Comparison of ENCODE assay signal across 2 cellular contexts in the genomic region with DNA sequence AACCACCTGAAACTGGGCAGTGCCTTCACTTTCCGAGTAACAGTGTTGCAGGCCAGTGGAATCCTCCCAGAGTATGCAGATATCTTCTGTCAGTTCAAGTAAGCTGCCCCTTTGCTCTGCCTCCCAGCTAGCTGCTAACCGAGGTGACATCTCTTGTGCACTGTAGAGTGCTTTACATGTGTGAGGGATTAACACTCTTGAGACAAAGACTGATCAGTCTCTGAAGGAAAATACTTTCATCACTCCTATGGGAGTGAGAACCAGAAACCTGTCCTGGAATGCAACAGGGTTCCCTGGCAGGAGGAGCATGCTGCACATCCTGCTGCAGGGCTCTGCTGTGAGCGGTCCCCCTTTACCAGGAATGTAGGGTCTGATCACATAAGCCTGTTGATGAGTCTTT.
TF ChIP-seq lines count a peak whose summit lies in the region.

No MANE protein-coding gene starts in this region.

TF ChIP-seq in GM23338, 12 proteins besides CTCF, POLR2A, EP300 and RAD21 (continued from another document):
- TF ChIP-seq REST (IDR thresholded peaks at IDR 0.05; ENCODE audit: unreplicated experiment) (no peak), POLR2AphosphoS5 (IDR thresholded peaks at IDR 0.05; ENCODE audit: low read depth) (no peak), EZH2phosphoT487 (IDR thresholded peaks at IDR 0.05; ENCODE audit: unreplicated experiment) (no peak), STAT1 (IDR thresholded peaks at IDR 0.05; ENCODE audit: unreplicated experiment) (no peak), ZNF331 (CRISPR knock-in tag; IDR thresholded peaks at IDR 0.05; ENCODE audit: low read depth) (no peak), JUNB (IDR thresholded peaks at IDR 0.05; ENCODE audit: unreplicated experiment) (no peak), EZH2 (IDR thresholded peaks at IDR 0.05; ENCODE audit: low read depth, unreplicated experiment) (no peak)
- TF ChIP-seq, protein P1, sequence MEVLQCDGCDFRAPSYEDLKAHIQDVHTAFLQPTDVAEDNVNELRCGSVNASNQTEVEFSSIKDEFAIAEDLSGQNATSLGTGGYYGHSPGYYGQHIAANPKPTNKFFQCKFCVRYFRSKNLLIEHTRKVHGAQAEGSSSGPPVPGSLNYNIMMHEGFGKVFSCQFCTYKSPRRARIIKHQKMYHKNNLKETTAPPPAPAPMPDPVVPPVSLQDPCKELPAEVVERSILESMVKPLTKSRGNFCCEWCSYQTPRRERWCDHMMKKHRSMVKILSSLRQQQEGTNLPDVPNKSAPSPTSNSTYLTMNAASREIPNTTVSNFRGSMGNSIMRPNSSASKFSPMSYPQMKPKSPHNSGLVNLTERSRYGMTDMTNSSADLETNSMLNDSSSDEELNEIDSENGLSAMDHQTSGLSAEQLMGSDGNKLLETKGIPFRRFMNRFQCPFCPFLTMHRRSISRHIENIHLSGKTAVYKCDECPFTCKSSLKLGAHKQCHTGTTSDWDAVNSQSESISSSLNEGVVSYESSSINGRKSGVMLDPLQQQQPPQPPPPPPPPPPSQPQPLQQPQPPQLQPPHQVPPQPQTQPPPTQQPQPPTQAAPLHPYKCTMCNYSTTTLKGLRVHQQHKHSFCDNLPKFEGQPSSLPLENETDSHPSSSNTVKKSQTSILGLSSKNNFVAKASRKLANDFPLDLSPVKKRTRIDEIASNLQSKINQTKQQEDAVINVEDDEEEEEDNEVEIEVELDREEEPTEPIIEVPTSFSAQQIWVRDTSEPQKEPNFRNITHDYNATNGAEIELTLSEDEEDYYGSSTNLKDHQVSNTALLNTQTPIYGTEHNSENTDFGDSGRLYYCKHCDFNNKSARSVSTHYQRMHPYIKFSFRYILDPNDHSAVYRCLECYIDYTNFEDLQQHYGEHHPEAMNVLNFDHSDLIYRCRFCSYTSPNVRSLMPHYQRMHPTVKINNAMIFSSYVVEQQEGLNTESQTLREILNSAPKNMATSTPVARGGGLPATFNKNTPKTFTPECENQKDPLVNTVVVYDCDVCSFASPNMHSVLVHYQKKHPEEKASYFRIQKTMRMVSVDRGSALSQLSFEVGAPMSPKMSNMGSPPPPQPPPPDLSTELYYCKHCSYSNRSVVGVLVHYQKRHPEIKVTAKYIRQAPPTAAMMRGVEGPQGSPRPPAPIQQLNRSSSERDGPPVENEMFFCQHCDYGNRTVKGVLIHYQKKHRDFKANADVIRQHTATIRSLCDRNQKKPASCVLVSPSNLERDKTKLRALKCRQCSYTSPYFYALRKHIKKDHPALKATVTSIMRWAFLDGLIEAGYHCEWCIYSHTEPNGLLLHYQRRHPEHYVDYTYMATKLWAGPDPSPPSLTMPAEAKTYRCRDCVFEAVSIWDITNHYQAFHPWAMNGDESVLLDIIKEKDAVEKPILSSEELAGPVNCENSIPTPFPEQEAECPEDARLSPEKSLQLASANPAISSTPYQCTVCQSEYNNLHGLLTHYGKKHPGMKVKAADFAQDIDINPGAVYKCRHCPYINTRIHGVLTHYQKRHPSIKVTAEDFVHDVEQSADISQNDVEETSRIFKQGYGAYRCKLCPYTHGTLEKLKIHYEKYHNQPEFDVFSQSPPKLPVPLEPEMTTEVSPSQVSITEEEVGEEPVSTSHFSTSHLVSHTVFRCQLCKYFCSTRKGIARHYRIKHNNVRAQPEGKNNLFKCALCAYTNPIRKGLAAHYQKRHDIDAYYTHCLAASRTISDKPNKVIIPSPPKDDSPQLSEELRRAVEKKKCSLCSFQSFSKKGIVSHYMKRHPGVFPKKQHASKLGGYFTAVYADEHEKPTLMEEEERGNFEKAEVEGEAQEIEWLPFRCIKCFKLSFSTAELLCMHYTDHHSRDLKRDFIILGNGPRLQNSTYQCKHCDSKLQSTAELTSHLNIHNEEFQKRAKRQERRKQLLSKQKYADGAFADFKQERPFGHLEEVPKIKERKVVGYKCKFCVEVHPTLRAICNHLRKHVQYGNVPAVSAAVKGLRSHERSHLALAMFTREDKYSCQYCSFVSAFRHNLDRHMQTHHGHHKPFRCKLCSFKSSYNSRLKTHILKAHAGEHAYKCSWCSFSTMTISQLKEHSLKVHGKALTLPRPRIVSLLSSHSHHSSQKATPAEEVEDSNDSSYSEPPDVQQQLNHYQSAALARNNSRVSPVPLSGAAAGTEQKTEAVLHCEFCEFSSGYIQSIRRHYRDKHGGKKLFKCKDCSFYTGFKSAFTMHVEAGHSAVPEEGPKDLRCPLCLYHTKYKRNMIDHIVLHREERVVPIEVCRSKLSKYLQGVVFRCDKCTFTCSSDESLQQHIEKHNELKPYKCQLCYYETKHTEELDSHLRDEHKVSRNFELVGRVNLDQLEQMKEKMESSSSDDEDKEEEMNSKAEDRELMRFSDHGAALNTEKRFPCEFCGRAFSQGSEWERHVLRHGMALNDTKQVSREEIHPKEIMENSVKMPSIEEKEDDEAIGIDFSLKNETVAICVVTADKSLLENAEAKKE (CRISPR knock-in tag; IDR thresholded peaks at IDR 0.05): no peak
- TF ChIP-seq, protein P2, sequence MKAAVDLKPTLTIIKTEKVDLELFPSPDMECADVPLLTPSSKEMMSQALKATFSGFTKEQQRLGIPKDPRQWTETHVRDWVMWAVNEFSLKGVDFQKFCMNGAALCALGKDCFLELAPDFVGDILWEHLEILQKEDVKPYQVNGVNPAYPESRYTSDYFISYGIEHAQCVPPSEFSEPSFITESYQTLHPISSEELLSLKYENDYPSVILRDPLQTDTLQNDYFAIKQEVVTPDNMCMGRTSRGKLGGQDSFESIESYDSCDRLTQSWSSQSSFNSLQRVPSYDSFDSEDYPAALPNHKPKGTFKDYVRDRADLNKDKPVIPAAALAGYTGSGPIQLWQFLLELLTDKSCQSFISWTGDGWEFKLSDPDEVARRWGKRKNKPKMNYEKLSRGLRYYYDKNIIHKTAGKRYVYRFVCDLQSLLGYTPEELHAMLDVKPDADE (IDR thresholded peaks at IDR 0.05): no peak
TF ChIP-seq in GM23338: peak in this region for 0.

TF ChIP-seq in WTC11, 78 proteins besides CTCF, POLR2A, EP300 and RAD21 (continued from another document):
- TF ChIP-seq AFF4 (CRISPR knock-in tag; IDR thresholded peaks at IDR 0.05; ENCODE audit: borderline replicate concordance) (no peak), JAZF1 (CRISPR knock-in tag; IDR thresholded peaks at IDR 0.05) (no peak), FOXK1 (CRISPR knock-in tag; IDR thresholded peaks at IDR 0.05) (no peak), OVOL2 (CRISPR knock-in tag; IDR thresholded peaks at IDR 0.05; ENCODE audit: borderline replicate concordance) (no peak), SMAD4 (CRISPR knock-in tag; IDR thresholded peaks at IDR 0.05) (no peak), JUN (CRISPR knock-in tag; IDR thresholded peaks at IDR 0.05) (no peak), MYBL2 (CRISPR knock-in tag; IDR thresholded peaks at IDR 0.05) (no peak), NR2C2 (CRISPR knock-in tag; IDR thresholded peaks at IDR 0.05) (no peak)
- TF ChIP-seq, protein P3, sequence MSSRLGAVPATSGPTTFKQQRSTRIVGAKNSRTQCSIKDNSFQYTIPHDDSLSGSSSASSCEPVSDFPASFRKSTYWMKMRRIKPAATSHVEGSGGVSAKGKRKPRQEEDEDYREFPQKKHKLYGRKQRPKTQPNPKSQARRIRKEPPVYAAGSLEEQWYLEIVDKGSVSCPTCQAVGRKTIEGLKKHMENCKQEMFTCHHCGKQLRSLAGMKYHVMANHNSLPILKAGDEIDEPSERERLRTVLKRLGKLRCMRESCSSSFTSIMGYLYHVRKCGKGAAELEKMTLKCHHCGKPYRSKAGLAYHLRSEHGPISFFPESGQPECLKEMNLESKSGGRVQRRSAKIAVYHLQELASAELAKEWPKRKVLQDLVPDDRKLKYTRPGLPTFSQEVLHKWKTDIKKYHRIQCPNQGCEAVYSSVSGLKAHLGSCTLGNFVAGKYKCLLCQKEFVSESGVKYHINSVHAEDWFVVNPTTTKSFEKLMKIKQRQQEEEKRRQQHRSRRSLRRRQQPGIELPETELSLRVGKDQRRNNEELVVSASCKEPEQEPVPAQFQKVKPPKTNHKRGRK (CRISPR knock-in tag; IDR thresholded peaks at IDR 0.05; ENCODE audit: borderline replicate concordance): no peak
